Comparison of ENCODE assay signal across 29 cellular contexts in genomic region chr5:41482715-41483114, GRCh38. TPM values are rescaled to one million over a fixed set of nuclear protein-coding genes. Genes with fewer than 3 reads are reported as not detected.
DNase-seq lines count a peak whose midpoint lies in the region; ATAC-seq and TF ChIP-seq lines count a peak whose summit lies in the region.
"Had no signal": no experiment of that assay in that cellular context is flagged by ENCODE, and none has a peak within 500 bp of the region (broad histone marks: within the 10 kb centered on the region; RNA-seq: fewer than 3 reads in every experiment).

No MANE protein-coding gene starts in this region.

- WGBS in GM23248 (ENCODE audit: low coverage in 1 of 2, low lambda C conversion rate in 2 of 2, missing lambda C conversion rate in 2 of 2), 2 experiments: 35 to 44% methylated on average over 2 of the region's 2 CpGs

- H3K4me1 Mint-ChIP-seq in CD4-positive, alpha-beta T cell (ENCODE audit: low read depth): no peaks in the 10 kb centered on the region
- H3K4me1 Mint-ChIP-seq in WTC11: no peaks in the 10 kb centered on the region
- H3K4me1 Mint-ChIP-seq: brain; neural crest cell; stimulated activated memory B cell treated with anti-CD40 and anti-IgM and Interleukin-4, amounts not matched to agents 10 μg/mL and 1 μg/mL and 100 μg/mL, for 72 hours; T-cell had no signal

- no peaks in the 10 kb centered on the region for H3K36me3 Mint-ChIP-seq in CD4-positive, alpha-beta T cell (ENCODE audit: low read depth)
- H3K36me3 Mint-ChIP-seq in WTC11: no peaks in the 10 kb centered on the region
- H3K36me3 Mint-ChIP-seq: brain; stimulated activated memory B cell treated with anti-CD40 and anti-IgM and Interleukin-4, amounts not matched to agents 10 μg/mL and 1 μg/mL and 100 μg/mL, for 72 hours; T-cell had no signal

- POLR2A ChIA-PET in CD4-positive, alpha-beta T cell (lab: Charles Lee): no interaction called here
- POLR2A ChIA-PET in WTC11 (lab: Charles Lee): no interaction called here

- 0 out of 2 replicates have a peak overlapping the region, but pooled peaks have one; percentile 20 for H2AFZ ChIP-seq in GM23248
- H2AFZ ChIP-seq: parathyroid adenoma had no signal

- H3K27me3 Mint-ChIP-seq in CD4-positive, alpha-beta T cell: no peaks in the 10 kb centered on the region
- H3K27me3 Mint-ChIP-seq in WTC11 (ENCODE audit: low read depth): no peaks in the 10 kb centered on the region
- H3K27me3 Mint-ChIP-seq: brain; stimulated activated memory B cell treated with anti-CD40 and anti-IgM and Interleukin-4, amounts not matched to agents 10 μg/mL and 1 μg/mL and 100 μg/mL, for 72 hours; T-cell had no signal

- H3K79me2 ChIP-seq in GM23248 (ENCODE audit: insufficient read depth): no peaks in the 10 kb centered on the region
- H3K79me2 ChIP-seq: parathyroid adenoma had no signal

- TF ChIP-seq CTCF in CD4-positive, alpha-beta T cell (IDR thresholded peaks at IDR 0.05): no peak
- no peak for TF ChIP-seq CTCF in WTC11 (IDR thresholded peaks at IDR 0.05)

- no peak overlapping the region for H3K27ac Mint-ChIP-seq in CD4-positive, alpha-beta T cell
- no peak overlapping the region for H3K27ac Mint-ChIP-seq in WTC11
- H3K27ac Mint-ChIP-seq: brain; stimulated activated memory B cell treated with anti-CD40 and anti-IgM and Interleukin-4, amounts not matched to agents 10 μg/mL and 1 μg/mL and 100 μg/mL, for 72 hours; T-cell had no signal

- H3K9me2 ChIP-seq in GM23248 (ENCODE audit: insufficient read depth): no peaks in the 10 kb centered on the region

- H3K4me3 Mint-ChIP-seq in CD4-positive, alpha-beta T cell: no peak overlapping the region
- no peak overlapping the region for H3K4me3 Mint-ChIP-seq in WTC11
- H3K4me3 Mint-ChIP-seq: activated T-cell treated with anti-CD3 and anti-CD28 coated beads, Interleukin-2, amount 50 U/mL, for 4 hours; brain; neural crest cell; stimulated activated memory B cell treated with anti-CD40 and anti-IgM and Interleukin-4, amounts not matched to agents 10 μg/mL and 1 μg/mL and 100 μg/mL, for 72 hours; T-cell had no signal

- H3K4me3 ChIP-seq in GM23248: no peak overlapping the region
- H3K4me3 ChIP-seq: A549, heart left ventricle, K562, Peyer's patch, SJCRH30 had no signal

- no peaks in the 10 kb centered on the region for H3K36me3 ChIP-seq in GM23248 (ENCODE audit: low read depth)
- H3K36me3 ChIP-seq: heart left ventricle, Peyer's patch, SJCRH30 had no signal

- H3K4me1 ChIP-seq in GM23248 (ENCODE audit: insufficient read depth): no peaks in the 10 kb centered on the region
- H3K4me1 ChIP-seq: A549, parathyroid adenoma, Peyer's patch, SJCRH30 had no signal

- peaks cover 5% of the 10 kb centered on the region for H3K9me3 Mint-ChIP-seq in CD4-positive, alpha-beta T cell
- H3K9me3 Mint-ChIP-seq in WTC11: peaks cover 4% of the 10 kb centered on the region
- H3K9me3 Mint-ChIP-seq: activated T-cell treated with anti-CD3 and anti-CD28 coated beads, Interleukin-2, amount 50 U/mL, for 4 hours had no signal

- CTCF ChIA-PET in CD4-positive, alpha-beta T cell (lab: Charles Lee): no interaction called here
- CTCF ChIA-PET in WTC11 (lab: Charles Lee): no interaction called here

- H3K4me2 ChIP-seq in GM23248 (ENCODE audit: unreplicated experiment): no peak overlapping the region
- H3K4me2 ChIP-seq: A549 had no signal

- intact Hi-C loops in CD4-positive, alpha-beta T cell (cut with DNase I, micrococcal nuclease): no loop called here

- DNase-seq in GM23248 (no peak), UCSD-AML1 (lab: John Stamatoyannopoulos, UW; ENCODE audit: unreplicated experiment) (no peak), NCI-H187 treated with DMSO at 0.1 percent for 48 hours (lab: John Stamatoyannopoulos, UW) (no peak), WTC11 (ENCODE audit: low spot score) (no peak)
- no peak for DNase-seq in CD4-positive, alpha-beta T cell
- DNase-seq: activated T-cell treated with anti-CD3 and anti-CD28 coated beads, Interleukin-2, amount 50 U/mL, for 4 hours; erythroblast; foreskin fibroblast; GDM1; heart left ventricle; kidney glomerular epithelial cell; mammary epithelial cell; NCI-H526; Peyer's patch; right cardiac atrium; stimulated activated CD4-positive, alpha-beta T cell treated with anti-CD3 and anti-CD28 coated beads, Interleukin-4, amount 100 ng/mL, for 1 hour; T-cell had no signal

- peak; percentile 60 for ATAC-seq in GM18498 (IDR thresholded peaks at IDR 0.05; ENCODE audit: unreplicated experiment)
- peak; percentile 69 for ATAC-seq in GM19035 (IDR thresholded peaks at IDR 0.05; ENCODE audit: unreplicated experiment)
- peak; percentile 42 for ATAC-seq in HG03442 (IDR thresholded peaks at IDR 0.05; ENCODE audit: unreplicated experiment)
- ATAC-seq in CD4-positive, alpha-beta T cell (ENCODE audit: poor library complexity): no peak
- ATAC-seq in WTC11: no peak
- ATAC-seq: A549; activated T-cell treated with anti-CD3 and anti-CD28 coated beads, Interleukin-2, amount 50 U/mL, for 4 hours; heart left ventricle; K562; right cardiac atrium; stimulated activated memory B cell treated with anti-CD40 and anti-IgM and Interleukin-4, amounts not matched to agents 10 μg/mL and 1 μg/mL and 100 μg/mL, for 72 hours; T-cell had no signal

- H3K27me3 ChIP-seq in GM23248 (replicated peaks; ENCODE audit: insufficient read depth): no peaks in the 10 kb centered on the region
- no peaks in the 10 kb centered on the region for H3K27me3 ChIP-seq in CD4-positive, alpha-beta T cell (ENCODE audit: control insufficient read depth, insufficient read depth, low read length)
- H3K27me3 ChIP-seq: heart left ventricle, Peyer's patch, SJCRH30 had no signal

- in situ Hi-C loops in GM23248 (cut with MboI): no loop called here

- no peaks in the 10 kb centered on the region for H3K9me3 ChIP-seq in GM23248 (ENCODE audit: low read depth)
- H3K9me3 ChIP-seq in CD4-positive, alpha-beta T cell (ENCODE audit: control insufficient read depth, low read length): no peaks in the 10 kb centered on the region
- H3K9me3 ChIP-seq: A549, heart left ventricle, Peyer's patch, SJCRH30 had no signal

- H3K9ac ChIP-seq in GM23248: no peak overlapping the region
- H3K9ac ChIP-seq: parathyroid adenoma had no signal

- H3F3A ChIP-seq in GM23248 (ENCODE audit: insufficient read depth): no peaks in the 10 kb centered on the region

- H4K20me1 ChIP-seq in GM23248 (ENCODE audit: insufficient read depth): no peaks in the 10 kb centered on the region

- H3K27ac ChIP-seq in GM23248: no peak overlapping the region
- H3K27ac ChIP-seq in CD4-positive, alpha-beta T cell (ENCODE audit: low read depth, low read length): no peak overlapping the region
- H3K27ac ChIP-seq: A549, heart left ventricle, parathyroid adenoma, Peyer's patch, SJCRH30 had no signal

TF ChIP-seq in WTC11, 78 proteins besides CTCF, POLR2A, EP300 and RAD21 (continues in another document):
- TF ChIP-seq ZNF138 (CRISPR knock-in tag; conservative IDR thresholded peaks at IDR 0.05): no peak
- no peak for TF ChIP-seq CDX4 (CRISPR knock-in tag; IDR thresholded peaks at IDR 0.05; ENCODE audit: borderline replicate concordance)
- TF ChIP-seq SMAD3 (CRISPR knock-in tag; IDR thresholded peaks at IDR 0.05; ENCODE audit: borderline replicate concordance): no peak
- no peak for TF ChIP-seq ZNF423 (CRISPR knock-in tag; IDR thresholded peaks at IDR 0.05)
- TF ChIP-seq ELF4 (CRISPR knock-in tag; IDR thresholded peaks at IDR 0.05; ENCODE audit: low read depth): no peak
- no peak for TF ChIP-seq HMGXB4 (CRISPR knock-in tag; IDR thresholded peaks at IDR 0.05)
- no peak for TF ChIP-seq STAT6 (CRISPR knock-in tag; conservative IDR thresholded peaks at IDR 0.05; ENCODE audit: low read depth)

RNA-seq across cellular contexts. Expression of gene PLCXD3, which starts 27.7 kb away (rescaled TPM):
- 0.13 and 0.22 TPM in 2 replicates for total RNA-seq in GM23248 (2014; rRNA removed; shearing (Covaris generic))
- 0.09 and 0.13 TPM in 2 replicates for polyA plus RNA-seq in GM23248 (2016; fragmentation: Nextera tagmentation; extraction: Ambion mirVana)
- total RNA-seq in CD4-positive, alpha-beta T cell: not detected
- total RNA-seq in WTC11 (2021): 0.04 to 0.07 TPM (median 0.07 TPM) in 3 replicates
- total RNA-seq: activated CD8-positive, alpha-beta memory T cell treated with anti-CD3 and anti-CD28 coated beads for 36 hours; activated T-cell treated with anti-CD3 and anti-CD28 coated beads, Interleukin-2, amount 50 U/mL, for 4 hours; HT-29; K562; mammary epithelial cell; SJCRH30 had no signal
- polyA plus RNA-seq: K562 had no signal

Comparison
In these comparisons a context has a peak if more than half of its experiments do, and no peak if none do; other contexts are left out.
1. ATAC-seq: peak in GM18498 (single experiment), GM19035 (single experiment) and HG03442 (single experiment); none in CD4-positive, alpha-beta T cell (single experiment) and WTC11 (single experiment).